ENCODE assay signal across 9 cellular contexts in the genomic region with DNA sequence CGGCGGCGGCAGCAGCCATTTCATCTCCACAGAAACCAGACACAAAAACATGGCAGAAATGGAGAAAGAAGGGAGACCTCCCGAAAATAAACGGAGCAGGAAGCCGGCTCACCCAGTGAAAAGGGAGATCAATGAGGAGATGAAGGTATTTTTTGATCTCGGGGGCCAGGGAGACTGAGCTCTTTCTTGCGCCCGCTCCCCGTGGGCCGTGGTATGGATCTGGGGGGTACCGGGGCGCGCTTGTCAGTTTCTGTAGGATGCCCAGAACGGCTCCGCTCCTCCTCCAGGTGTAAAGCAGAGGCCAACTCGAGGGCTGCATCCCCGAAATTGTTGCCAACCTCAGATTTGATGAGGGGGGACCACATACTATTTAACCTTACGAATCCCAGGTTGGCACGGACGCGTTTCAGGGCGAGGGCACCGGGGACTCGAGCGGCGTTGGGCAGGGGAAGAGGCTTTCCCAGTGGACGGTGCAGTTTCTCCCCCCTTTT. TPM values are rescaled to one million over a fixed set of nuclear protein-coding genes. Genes with fewer than 3 reads are reported as not detected.
A peak's percentile ranks its signal among the peaks of the same experiment; 100 is the strongest.
DNase-seq lines count a peak whose midpoint lies in the region; ATAC-seq, FAIRE-seq and TF ChIP-seq lines count a peak whose summit lies in the region.
"Had no signal": no experiment of that assay in that cellular context is flagged by ENCODE, and none has a peak within 500 bp of the region (broad histone marks: within the 10 kb centered on the region; RNA-seq: fewer than 3 reads in every experiment).

No MANE protein-coding gene starts in this region.

- POLR2A ChIA-PET in AG04450 (lab: Yijun Ruan, JAX): interaction anchor here (1.4 kb wide), 1 partner anchor 32 kb away, joined by 3 read pairs; no protein-coding TSS in a partner anchor

- in situ Hi-C loops in astrocyte of the cerebellum (cut with HindIII; ENCODE audit: low sequenced_read_pairs): no loop called here

- ATAC-seq in left lobe of liver (peak; percentile 12), HG03521 (IDR thresholded peaks at IDR 0.05; ENCODE audit: unreplicated experiment) (no peak), HG03045 (IDR thresholded peaks at IDR 0.05; ENCODE audit: unreplicated experiment) (no peak), GM18517 (IDR thresholded peaks at IDR 0.05; ENCODE audit: unreplicated experiment) (no peak)

- peak overlapping the region; percentile 76 for H3K4me3 ChIP-seq in AG04450 (ENCODE audit: low read depth, low read length)
- H3K4me3 ChIP-seq in astrocyte of the cerebellum (ENCODE audit: low read depth, low read length): peak overlapping the region; percentile 60

- DNase-seq in AG04450 (ENCODE audit: low read depth, low spot score) (no peak), HTR-8/SVneo (ENCODE audit: insufficient read length, low spot score) (peak; percentile 7), astrocyte of the cerebellum (ENCODE audit: low read depth) (no peak), left lobe of liver (ENCODE audit: low spot score) (no peak), superior temporal gyrus (ENCODE audit: extremely low spot score) (peak; percentile 46)

- no peak for FAIRE-seq in HTR-8/SVneo (lab: Jason Lieb, UNC)

- no peaks in the 10 kb centered on the region; the same call in 1 of the 2 replicates for H3K9me3 ChIP-seq in AG04450 (ENCODE audit: control insufficient read depth, insufficient read depth, low read length)

- no peak overlapping the region for H3K27ac ChIP-seq in AG04450 (ENCODE audit: low read depth, low read length)
- H3K27ac ChIP-seq: epithelial cell of prostate had no signal

- CTCF ChIA-PET in AG04450 (lab: Charles Lee): interaction anchor here (1.8 kb wide), 1 partner anchor 173 kb away, joined by 6 read pairs; no protein-coding TSS in a partner anchor

- H3K27me3 ChIP-seq in AG04450 (ENCODE audit: control insufficient read depth, insufficient read depth, low read length): peaks cover 14% of the 10 kb centered on the region

- TF ChIP-seq CTCF in AG04450 (IDR thresholded peaks at IDR 0.05; ENCODE audit: low read depth, low read length) (no peak), astrocyte of the cerebellum (IDR thresholded peaks at IDR 0.05; ENCODE audit: low read depth, low read length, missing control alignments) (no peak)

RNA-seq across cellular contexts. Expression of a gene that starts 0.7 kb away (rescaled TPM):
- polyA plus RNA-seq in AG04450 (2011; rRNA removed): 0.76 and 1.1 TPM in 2 replicates
- 1.4 and 1.9 TPM in 2 replicates for polyA minus RNA-seq in AG04450 (2011; rRNA and poly(A)+ RNA removed)
- total RNA-seq in left lobe of liver: 1.7 TPM

RNA-seq across cellular contexts. Expression of a gene that starts 31.2 kb away (rescaled TPM):
- 17.0 and 19.1 TPM in 2 replicates for polyA plus RNA-seq in AG04450 (2011; rRNA removed)
- 21.4 and 22.4 TPM in 2 replicates for polyA minus RNA-seq in AG04450 (2011; rRNA and poly(A)+ RNA removed)
- 18.9 TPM for total RNA-seq in left lobe of liver

Comparison
In these comparisons a context has a peak if more than half of its experiments do, and no peak if none do; other contexts are left out.
1. DNase-seq: peak in HTR-8/SVneo (single experiment) and superior temporal gyrus (single experiment); none in AG04450 (single experiment), astrocyte of the cerebellum (single experiment) and left lobe of liver (single experiment).